8 cellular contexts compared by ENCODE assay signal in the genomic region with DNA sequence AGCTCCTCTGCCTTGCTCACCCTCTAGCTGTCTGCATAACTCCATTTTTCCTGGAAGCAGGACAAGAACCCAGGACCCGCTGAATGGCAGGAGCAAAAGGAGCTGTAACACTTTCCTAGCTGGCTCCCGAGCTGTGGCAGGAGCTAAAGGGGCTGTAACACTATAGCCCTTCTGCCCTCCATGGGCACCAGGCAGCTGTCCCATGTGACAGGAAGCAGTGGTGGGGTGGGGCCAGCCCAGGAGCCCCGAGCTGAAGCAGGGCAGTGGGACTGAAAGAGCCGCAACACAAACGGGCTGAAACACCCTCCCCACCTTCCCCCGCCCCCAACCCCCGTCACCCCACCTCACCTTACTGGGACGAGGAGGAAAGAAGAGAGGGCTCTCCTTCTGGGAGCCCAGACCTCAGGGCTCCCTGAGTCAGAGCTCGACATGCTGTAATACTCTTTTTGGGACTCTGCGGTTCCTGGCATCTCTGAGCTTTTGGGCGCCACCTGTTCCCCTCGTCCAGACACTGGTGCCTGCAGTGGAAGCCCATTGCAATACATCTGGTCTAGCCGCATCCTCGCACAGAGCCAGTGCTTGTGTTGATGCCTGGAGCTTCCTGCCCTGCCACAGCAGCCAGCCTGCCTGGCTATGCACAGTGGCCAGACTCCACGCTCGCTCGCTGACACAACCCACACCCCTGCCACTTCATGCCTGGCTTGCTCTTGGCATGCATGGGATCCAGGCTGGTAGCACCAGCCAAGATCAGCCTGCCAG. TPM values are rescaled to one million over a fixed set of nuclear protein-coding genes. Genes with fewer than 3 reads are reported as not detected.
DNase-seq lines count a peak whose midpoint lies in the region; ATAC-seq and TF ChIP-seq lines count a peak whose summit lies in the region.

No MANE protein-coding gene starts in this region.

- no peak overlapping the region for H4K8ac ChIP-seq in IMR-90 (ENCODE audit: low read depth in 2 of 2, low read length in 2 of 2)

- no peak overlapping the region for H3K27ac Mint-ChIP-seq in osteocyte (ENCODE audit: unreplicated experiment)

- no peaks in the 10 kb centered on the region for H3K4me1 Mint-ChIP-seq in osteocyte (ENCODE audit: unreplicated experiment)

- DNase-seq in IMR-90: no peak
- peak; percentile 77 for DNase-seq in activated effector memory CD4-positive, alpha-beta T cell treated with anti-CD3 and anti-CD28 coated beads, Interleukin-2, amount 50 U/mL, for 16 hours
- peak in 2 of 3 donors; percentile 5 to 6 for DNase-seq in stimulated activated CD4-positive, alpha-beta T cell treated with anti-CD3 and anti-CD28 coated beads, Interleukin-12 subunit alpha, Interleukin-12 subunit beta, amount 100 ng/mL, for 48 hours (ENCODE audit: low read depth in 2 of 3, low spot score in 1 of 3)
- DNase-seq in GM03348 (ENCODE audit: low spot score): no peak
- DNase-seq in osteocyte (ENCODE audit: extremely low spot score, unreplicated experiment): no peak
- no peak for DNase-seq in NAMALWA (ENCODE audit: low spot score)
- no peak for DNase-seq in SHP77 (lab: John Stamatoyannopoulos, UW)

- no peak overlapping the region for H3K56ac ChIP-seq in IMR-90 (ENCODE audit: extremely low read depth, insufficient read depth, low read length)

- no peak overlapping the region for H2BK15ac ChIP-seq in IMR-90 (ENCODE audit: low read depth, low read length)

- H3K14ac ChIP-seq in IMR-90 (replicated peaks; ENCODE audit: low read depth, low read length): no peak overlapping the region

- H3K4ac ChIP-seq in IMR-90 (ENCODE audit: low read depth, low read length): no peak overlapping the region

- no peak overlapping the region for H2BK20ac ChIP-seq in IMR-90 (ENCODE audit: low read depth, low read length)

- H4K5ac ChIP-seq in IMR-90 (ENCODE audit: low read depth, low read length): no peak overlapping the region

- TF ChIP-seq CTCF in IMR-90 (conservative IDR thresholded peaks at IDR 0.05; ENCODE audit: low read depth, low read length) (no peak), osteocyte (IDR thresholded peaks at IDR 0.05) (no peak)

- H3K4me3 ChIP-seq in IMR-90 (ENCODE audit: insufficient read depth, low read depth, low read length): no peak overlapping the region

- no peak for TF ChIP-seq RAD21 in IMR-90 (IDR thresholded peaks at IDR 0.05; ENCODE audit: low read length)

- H3K27me3 Mint-ChIP-seq in osteocyte (ENCODE audit: unreplicated experiment): peaks cover 2% of the 10 kb centered on the region

- no TSS peak for BruUV-seq in IMR-90 (replicated peaks; lab: Mats Ljungman, UMichigan)

- no peak overlapping the region for H2BK5ac ChIP-seq in IMR-90 (ENCODE audit: low read depth, low read length, poor library complexity, severe bottlenecking)

- H3K36me3 ChIP-seq in IMR-90 (ENCODE audit: control insufficient read depth, insufficient read depth, low read length): no peaks in the 10 kb centered on the region

- no peaks in the 10 kb centered on the region for H3K36me3 Mint-ChIP-seq in osteocyte (ENCODE audit: unreplicated experiment)

- 92% methylated on average over 7 of the region's 17 CpGs; no CpG with 5 or more reads in 1 of the 2 experiments for WGBS in IMR-90 (ENCODE audit: extremely low coverage in 2 of 2, insufficient read length in 1 of 2), 2 experiments

- H2BK120ac ChIP-seq in IMR-90 (ENCODE audit: low read depth, low read length): no peak overlapping the region

- CTCF ChIA-PET in IMR-90 (lab: Yijun Ruan, JAX): no interaction called here

- no peak overlapping the region for H3K4me2 ChIP-seq in IMR-90 (ENCODE audit: low read depth, low read length)

- TF ChIP-seq POLR2A in IMR-90 (IDR thresholded peaks at IDR 0.05; ENCODE audit: low read depth, low read length): no peak

- no peaks in the 10 kb centered on the region for H3K79me1 ChIP-seq in IMR-90 (ENCODE audit: low read depth in 1 of 2, low read length in 2 of 2)

- H2AFZ ChIP-seq in IMR-90 (replicated peaks; ENCODE audit: low read length, poor library complexity): peak overlapping the region; percentile 66

- no peak overlapping the region for H4K91ac ChIP-seq in IMR-90 (ENCODE audit: insufficient read depth, low read depth, low read length)

- H3K4me3 Mint-ChIP-seq in osteocyte (ENCODE audit: unreplicated experiment): no peak overlapping the region

- no peak overlapping the region for H3K18ac ChIP-seq in IMR-90 (ENCODE audit: low read depth, low read length)

- H3K9ac ChIP-seq in IMR-90 (ENCODE audit: low read depth, low read length): no peak overlapping the region

- no peak overlapping the region for H2AK9ac ChIP-seq in IMR-90 (replicated peaks; ENCODE audit: low read depth, low read length, poor library complexity)

- no peak overlapping the region for H2AK5ac ChIP-seq in IMR-90 (ENCODE audit: low read depth, low read length)

- POLR2A ChIA-PET in IMR-90 (lab: Charles Lee; ENCODE audit: unreplicated experiment): no interaction called here

- intact Hi-C loops in IMR-90 (cut with micrococcal nuclease): no loop called here

- H3K9me1 ChIP-seq in IMR-90 (ENCODE audit: insufficient read depth, low read length): no peaks in the 10 kb centered on the region

- H3K9me3 Mint-ChIP-seq in osteocyte (ENCODE audit: unreplicated experiment): no peaks in the 10 kb centered on the region

- no peaks in the 10 kb centered on the region for H3K9me3 ChIP-seq in IMR-90 (ENCODE audit: control insufficient read depth, insufficient read depth, low read length)

- no peak overlapping the region for H3K27ac ChIP-seq in IMR-90 (ENCODE audit: insufficient read depth, low read length)

- no peaks in the 10 kb centered on the region for H4K20me1 ChIP-seq in IMR-90 (ENCODE audit: insufficient read depth, low read length)

- in situ Hi-C loops in IMR-90 (cut with MboI; ENCODE audit: low sequenced_read_pairs): no loop called here

- peak; percentile 68 for ATAC-seq in GM19351 (IDR thresholded peaks at IDR 0.05; ENCODE audit: unreplicated experiment)
- no peak for ATAC-seq in IMR-90 (ENCODE audit: low read depth)

- dilution Hi-C loops in IMR-90 (cut with HindIII; ENCODE audit: low sequenced_read_pairs, unreplicated experiment): loop anchor here (25.0 kb wide), 1 partner anchor 267 kb away; the partner anchor contains the start of gene PYURF

- no peaks in the 10 kb centered on the region for H3K4me1 ChIP-seq in IMR-90 (ENCODE audit: control insufficient read depth, insufficient read depth, low read length)

- H3K23ac ChIP-seq in IMR-90 (ENCODE audit: low read depth, low read length): no peak overlapping the region

- H3K27me3 ChIP-seq in IMR-90 (ENCODE audit: control insufficient read depth, insufficient read depth, low read length): no peaks in the 10 kb centered on the region; the same call in 1 of the 2 replicates

TF ChIP-seq in IMR-90, 13 proteins besides CTCF, POLR2A, EP300 and RAD21:
- TF ChIP-seq FOS (IDR thresholded peaks at IDR 0.05; ENCODE audit: low read depth, low read length): no peak
- no peak for TF ChIP-seq CHD1 (IDR thresholded peaks at IDR 0.05; ENCODE audit: low read depth, low read length)
- TF ChIP-seq RFX5 (IDR thresholded peaks at IDR 0.05; ENCODE audit: low read depth, low read length): no peak
- TF ChIP-seq MAFK (IDR thresholded peaks at IDR 0.05; ENCODE audit: low read depth, low read length): no peak
- no peak for TF ChIP-seq NFE2L2 (IDR thresholded peaks at IDR 0.05; ENCODE audit: low read depth, low read length)
- TF ChIP-seq RCOR1 (IDR thresholded peaks at IDR 0.05; ENCODE audit: insufficient replicate concordance, low read length): no peak
- TF ChIP-seq BHLHE40 (IDR thresholded peaks at IDR 0.05; ENCODE audit: low read depth, low read length): no peak
- TF ChIP-seq, protein P1, sequence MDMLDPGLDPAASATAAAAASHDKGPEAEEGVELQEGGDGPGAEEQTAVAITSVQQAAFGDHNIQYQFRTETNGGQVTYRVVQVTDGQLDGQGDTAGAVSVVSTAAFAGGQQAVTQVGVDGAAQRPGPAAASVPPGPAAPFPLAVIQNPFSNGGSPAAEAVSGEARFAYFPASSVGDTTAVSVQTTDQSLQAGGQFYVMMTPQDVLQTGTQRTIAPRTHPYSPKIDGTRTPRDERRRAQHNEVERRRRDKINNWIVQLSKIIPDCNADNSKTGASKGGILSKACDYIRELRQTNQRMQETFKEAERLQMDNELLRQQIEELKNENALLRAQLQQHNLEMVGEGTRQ (IDR thresholded peaks at IDR 0.05; ENCODE audit: low read depth, low read length): no peak
- no peak for TF ChIP-seq CEBPB (IDR thresholded peaks at IDR 0.05; ENCODE audit: low read depth, low read length)
- TF ChIP-seq MXI1 (IDR thresholded peaks at IDR 0.05; ENCODE audit: borderline replicate concordance, low read depth, low read length): no peak
- no peak for TF ChIP-seq SMC3 (IDR thresholded peaks at IDR 0.05; ENCODE audit: low read depth, low read length)
- no peak for TF ChIP-seq MAZ (IDR thresholded peaks at IDR 0.05; ENCODE audit: borderline replicate concordance, low read depth, low read length)
TF ChIP-seq in IMR-90: peak in this region for 0.

RNA-seq across cellular contexts. Expression of gene PPM1K, which starts 39.4 kb away (rescaled TPM):
- total RNA-seq in IMR-90 (2012; rRNA removed) (11.5 and 11.9 TPM in 2 replicates), osteocyte (11.9 and 15.9 TPM in 2 replicates)
- 5.4 and 6.1 TPM in 2 replicates for polyA plus RNA-seq in IMR-90 (2012; rRNA removed)
- polyA plus RNA-seq in IMR-90 (2012; cell fraction: cytosol; rRNA removed): 4.0 and 4.1 TPM in 2 replicates
- polyA plus RNA-seq in IMR-90 (2012; cell fraction: nucleus; rRNA removed; ENCODE audit: low replicate concordance): 7.1 and 10.1 TPM in 2 replicates

Comparison
In these comparisons a context has a peak if more than half of its experiments do, and no peak if none do; other contexts are left out.
1. DNase-seq: peak in activated effector memory CD4-positive, alpha-beta T cell treated with anti-CD3 and anti-CD28 coated beads, Interleukin-2, amount 50 U/mL, for 16 hours (single experiment) and stimulated activated CD4-positive, alpha-beta T cell treated with anti-CD3 and anti-CD28 coated beads, Interleukin-12 subunit alpha, Interleukin-12 subunit beta, amount 100 ng/mL, for 48 hours (2 of 3); none in IMR-90 (single experiment), GM03348 (single experiment), osteocyte (single experiment), NAMALWA (single experiment) and SHP77 (0 of 2).